Comparison of ENCODE assay signal across 12 cellular contexts in the genomic region with DNA sequence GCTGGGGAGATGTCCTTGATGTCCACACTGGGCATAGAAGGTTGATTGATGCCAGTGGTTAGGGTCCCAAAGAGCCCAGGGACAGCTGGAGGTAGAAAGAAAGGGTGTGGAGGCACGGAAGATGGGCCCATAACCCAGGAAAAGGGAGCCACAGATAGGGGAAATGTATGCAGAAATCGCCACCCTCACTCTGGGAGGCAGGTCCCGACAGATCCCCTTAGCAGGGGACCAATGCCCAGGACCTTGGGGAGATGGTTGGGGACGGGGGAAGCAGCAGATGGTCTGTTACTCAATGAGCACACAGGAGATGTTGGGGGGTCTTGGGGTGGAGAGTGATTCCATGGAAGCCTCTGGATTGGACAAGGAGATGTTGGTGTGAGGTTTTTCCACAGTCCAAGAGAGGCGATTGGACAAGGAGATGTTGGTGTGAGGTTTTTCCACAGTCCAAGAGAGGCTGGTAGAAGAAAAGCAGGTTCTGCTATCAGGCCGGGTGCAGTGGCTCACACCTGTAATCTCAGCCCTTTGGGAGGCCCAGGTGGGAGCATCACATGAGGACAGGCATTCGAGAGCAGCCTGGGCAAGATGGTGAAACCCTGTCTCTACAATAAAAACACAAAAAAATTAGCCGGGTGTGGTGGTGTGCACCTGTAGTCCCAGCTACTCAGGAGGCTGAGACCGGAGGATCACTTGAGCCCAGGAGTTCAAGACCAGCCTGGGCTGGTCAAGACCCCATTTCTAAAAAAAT. TPM values are rescaled to one million over a fixed set of nuclear protein-coding genes. Genes with fewer than 3 reads are reported as not detected.
DNase-seq lines count a peak whose midpoint lies in the region; ATAC-seq, FAIRE-seq and TF ChIP-seq lines count a peak whose summit lies in the region.
"Had no signal": no experiment of that assay in that cellular context is flagged by ENCODE, and none has a peak within 500 bp of the region (broad histone marks: within the 10 kb centered on the region; RNA-seq: fewer than 3 reads in every experiment).

No MANE protein-coding gene starts in this region.

- no peaks in the 10 kb centered on the region for H3K36me3 ChIP-seq in endothelial cell of umbilical vein (ENCODE audit: control insufficient read depth in 2 of 2, extremely low read depth in 1 of 2, insufficient read depth in 2 of 2, low read length in 2 of 2)
- H3K36me3 ChIP-seq in psoas muscle (ENCODE audit: insufficient read depth in 1 of 2, low read depth in 1 of 2) = no peaks in the 10 kb centered on the region
- no peaks in the 10 kb centered on the region for H3K36me3 ChIP-seq in H7 (replicated peaks; ENCODE audit: control insufficient read depth, insufficient read depth, low read length)

- H3K4me1 ChIP-seq in endothelial cell of umbilical vein (ENCODE audit: control insufficient read depth, extremely low read depth, insufficient read depth, low read length) (peaks cover 38% of the 10 kb centered on the region), psoas muscle (peaks cover 3% of the 10 kb centered on the region)

- POLR2A ChIA-PET in endothelial cell of umbilical vein (lab: Charles Lee) = interaction anchor here (3.9 kb wide), 1 partner anchor 14 kb away, joined by 59 read pairs; a partner anchor contains a TSS

- TF ChIP-seq CTCF in endothelial cell of umbilical vein (IDR thresholded peaks at IDR 0.05; ENCODE audit: extremely low read depth in 1 of 2, insufficient read depth in 1 of 2, low read depth in 1 of 2, low read length in 2 of 2) (no peak), psoas muscle (IDR thresholded peaks at IDR 0.05) (no peak)

- FAIRE-seq in endothelial cell of umbilical vein (lab: Jason Lieb, UNC) = no peak
- FAIRE-seq: A204.1, islet of Langerhans had no signal

- peaks cover 21% of the 10 kb centered on the region for H3K4me1 Mint-ChIP-seq in activated CD4-positive, alpha-beta T cell treated with anti-CD3 and anti-CD28 coated beads, Interleukin-2, amount 10 ng/mL, durations not matched to agents 24 days and 14 days

- intact Hi-C loops in activated CD4-positive, alpha-beta T cell treated with anti-CD3 and anti-CD28 coated beads, Interleukin-2, amount 10 ng/mL, durations not matched to agents 24 days and 14 days (cut with micrococcal nuclease) = no loop called here
- intact Hi-C loops in endothelial cell of umbilical vein (cut with micrococcal nuclease) = no loop called here
- intact Hi-C loops in psoas muscle (cut with DNase I) = no loop called here

- H3K9me3 ChIP-seq in endothelial cell of umbilical vein (replicated peaks; ENCODE audit: control insufficient read depth, insufficient read depth, low read length) (no peaks in the 10 kb centered on the region), psoas muscle (no peaks in the 10 kb centered on the region)

- no TSS peak for BruUV-seq in endothelial cell of umbilical vein (replicated peaks; lab: Mats Ljungman, UMichigan)

- H3K27me3 Mint-ChIP-seq in activated CD4-positive, alpha-beta T cell treated with anti-CD3 and anti-CD28 coated beads, Interleukin-2, amount 10 ng/mL, durations not matched to agents 24 days and 14 days = no peaks in the 10 kb centered on the region

- H3K27me3 ChIP-seq in endothelial cell of umbilical vein (ENCODE audit: control insufficient read depth in 2 of 2, insufficient read depth in 2 of 2, low read length in 2 of 2) (no peaks in the 10 kb centered on the region), psoas muscle (ENCODE audit: insufficient read depth in 3 of 3, low read length in 2 of 3) (no peaks in the 10 kb centered on the region), H7 (ENCODE audit: control insufficient read depth, insufficient read depth, low read length) (no peaks in the 10 kb centered on the region)

- H3K79me2 ChIP-seq in endothelial cell of umbilical vein (ENCODE audit: control insufficient read depth, insufficient read depth, low read length) = no peaks in the 10 kb centered on the region

- no peak overlapping the region for H3K9ac ChIP-seq in endothelial cell of umbilical vein (replicated peaks; ENCODE audit: extremely low read depth, insufficient read depth, low read length)

- DNase-seq in activated CD4-positive, alpha-beta T cell treated with anti-CD3 and anti-CD28 coated beads, Interleukin-2, amount 10 ng/mL, durations not matched to agents 24 days and 14 days = no peak
- no peak for DNase-seq in activated CD4-positive, alpha-beta T cell treated with anti-CD3 and anti-CD28 coated beads, Interleukin-2, amount 50 U/mL, for 1 hour
- no peak for DNase-seq in endothelial cell of umbilical vein (ENCODE audit: low read depth, low spot score)
- DNase-seq in psoas muscle = no peak
- no peak for DNase-seq in NCI-H2107 (lab: John Stamatoyannopoulos, UW)
- DNase-seq in H7 = no peak
- DNase-seq: caudate nucleus, OCI-M1 had no signal

- H3K4me3 Mint-ChIP-seq in activated CD4-positive, alpha-beta T cell treated with anti-CD3 and anti-CD28 coated beads, Interleukin-2, amount 10 ng/mL, durations not matched to agents 24 days and 14 days = no peak overlapping the region
- H3K4me3 Mint-ChIP-seq: stimulated activated effector memory CD8-positive, alpha-beta T cell treated with anti-CD3 and anti-CD28 coated beads, Interleukin-12 subunit alpha, Interleukin-12 subunit beta, amount 100 ng/mL, for 72 hours had no signal

- no peak overlapping the region for H3K4me2 ChIP-seq in endothelial cell of umbilical vein (ENCODE audit: insufficient read depth, low read length)

- H3K27ac ChIP-seq in endothelial cell of umbilical vein (ENCODE audit: insufficient read depth, low read depth, low read length) (peak overlapping the region; percentile 85), psoas muscle (peak overlapping the region; percentile 49)

- TF ChIP-seq POLR2A in endothelial cell of umbilical vein (IDR thresholded peaks at IDR 0.05; ENCODE audit: low read depth, low read length) = no peak

- no peak overlapping the region for H3K4me3 ChIP-seq in endothelial cell of umbilical vein (replicated peaks in 1 of 3; ENCODE audit: insufficient read depth in 1 of 3, low read depth in 1 of 3, low read length in 3 of 3)
- no peak overlapping the region for H3K4me3 ChIP-seq in psoas muscle
- no peak overlapping the region for H3K4me3 ChIP-seq in H7 (ENCODE audit: insufficient read depth, low read depth, low read length)

- no peaks in the 10 kb centered on the region for H3K9me3 Mint-ChIP-seq in activated CD4-positive, alpha-beta T cell treated with anti-CD3 and anti-CD28 coated beads, Interleukin-2, amount 10 ng/mL, durations not matched to agents 24 days and 14 days
- H3K9me3 Mint-ChIP-seq: stimulated activated effector memory CD8-positive, alpha-beta T cell treated with anti-CD3 and anti-CD28 coated beads, Interleukin-12 subunit alpha, Interleukin-12 subunit beta, amount 100 ng/mL, for 72 hours had no signal

- no peak overlapping the region for H2AFZ ChIP-seq in endothelial cell of umbilical vein (ENCODE audit: low read depth, low read length)

- dilution Hi-C loops in endothelial cell of umbilical vein (cut with MboI; ENCODE audit: extremely low pct_ligation_motif_present, low sequenced_read_pairs) = no loop called here

- ATAC-seq in psoas muscle = no peak
- ATAC-seq: stimulated activated effector memory CD8-positive, alpha-beta T cell treated with anti-CD3 and anti-CD28 coated beads, Interleukin-12 subunit alpha, Interleukin-12 subunit beta, amount 100 ng/mL, for 72 hours had no signal

- no peaks in the 10 kb centered on the region for H3K36me3 Mint-ChIP-seq in activated CD4-positive, alpha-beta T cell treated with anti-CD3 and anti-CD28 coated beads, Interleukin-2, amount 10 ng/mL, durations not matched to agents 24 days and 14 days (ENCODE audit: low read depth)
- H3K36me3 Mint-ChIP-seq: stimulated activated effector memory CD8-positive, alpha-beta T cell treated with anti-CD3 and anti-CD28 coated beads, Interleukin-12 subunit alpha, Interleukin-12 subunit beta, amount 100 ng/mL, for 72 hours had no signal

- H3K9me1 ChIP-seq in endothelial cell of umbilical vein (replicated peaks; ENCODE audit: control insufficient read depth, extremely low read depth, insufficient read depth, low read length) = no peaks in the 10 kb centered on the region

- H4K20me1 ChIP-seq in endothelial cell of umbilical vein (replicated peaks; ENCODE audit: control insufficient read depth, extremely low read depth, insufficient read depth, low read length) = no peaks in the 10 kb centered on the region

- peak overlapping the region; percentile 67 for H3K27ac Mint-ChIP-seq in activated CD4-positive, alpha-beta T cell treated with anti-CD3 and anti-CD28 coated beads, Interleukin-2, amount 10 ng/mL, durations not matched to agents 24 days and 14 days

- WGBS in psoas muscle, 3 donors = 90 to 94% (median 93%) methylated on average over 9 of the region's 9 CpGs

- CTCF ChIA-PET in endothelial cell of umbilical vein (lab: Charles Lee) = interaction anchor here (0.9 to 1.4 kb wide), 2 partner anchors 20 to 35 kb away, joined by 3 to 4 read pairs; a partner anchor contains a TSS

RNA-seq across cellular contexts. Expression of a gene that starts 7.0 kb away (rescaled TPM):
- 52.8 and 59.9 TPM in 2 replicates for total RNA-seq in activated CD4-positive, alpha-beta T cell treated with anti-CD3 and anti-CD28 coated beads, Interleukin-2, amount 10 ng/mL, durations not matched to agents 24 days and 14 days
- 42.4 and 46.1 TPM in 2 replicates for total RNA-seq in endothelial cell of umbilical vein
- 37.7 and 47.9 TPM in 2 replicates for polyA plus RNA-seq in endothelial cell of umbilical vein
- polyA plus RNA-seq in endothelial cell of umbilical vein (2011; cell fraction: cytosol; rRNA removed) = 25.7 and 37.0 TPM in 2 replicates
- polyA plus RNA-seq in endothelial cell of umbilical vein (2011; cell fraction: nucleus; rRNA removed) = 49.8 and 50.0 TPM in 2 replicates
- 19.9 and 29.5 TPM in 2 replicates for polyA plus RNA-seq in endothelial cell of umbilical vein (2012)
- 4.9 and 11.9 TPM in 2 replicates for polyA minus RNA-seq in endothelial cell of umbilical vein
- polyA minus RNA-seq in endothelial cell of umbilical vein (2011; cell fraction: cytosol; rRNA and poly(A)+ RNA removed) = 33.5 TPM
- polyA minus RNA-seq in endothelial cell of umbilical vein (2011; cell fraction: nucleus; rRNA and poly(A)+ RNA removed) = 7.4 and 13.6 TPM in 2 replicates
- 10 to 100 TPM in 3 of 4 donors, 1 to 10 TPM in 1; 8.0 to 17.9 (median 13.0) TPM for total RNA-seq in psoas muscle
- 10 to 100 TPM in 2 of 3 donors, 1 to 10 TPM in 1; 9.8 to 22.4 (median 12.8) TPM for polyA plus RNA-seq in psoas muscle
- total RNA-seq in H7 (2014; rRNA removed; shearing (Covaris generic)) = 96.6 and 97.8 TPM in 2 replicates

RNA-seq across cellular contexts. Expression of a gene that starts 13.6 kb away (rescaled TPM):
- 55.8 and 57.2 TPM in 2 replicates for total RNA-seq in activated CD4-positive, alpha-beta T cell treated with anti-CD3 and anti-CD28 coated beads, Interleukin-2, amount 10 ng/mL, durations not matched to agents 24 days and 14 days
- total RNA-seq in endothelial cell of umbilical vein (37.1 and 45.8 TPM in 2 replicates), psoas muscle (10 to 100 TPM; 27.2 to 41.5 (median 36.9) TPM)
- polyA plus RNA-seq in endothelial cell of umbilical vein (23.3 and 24.3 TPM in 2 replicates), psoas muscle (10 to 100 TPM; 28.7 to 40.5 (median 29.5) TPM)
- polyA plus RNA-seq in endothelial cell of umbilical vein (2011; cell fraction: cytosol; rRNA removed) = 19.6 and 21.4 TPM in 2 replicates
- polyA plus RNA-seq in endothelial cell of umbilical vein (2011; cell fraction: nucleus; rRNA removed) = 31.3 and 32.3 TPM in 2 replicates
- 23.6 and 26.8 TPM in 2 replicates for polyA plus RNA-seq in endothelial cell of umbilical vein (2012)
- 35.8 and 41.5 TPM in 2 replicates for polyA minus RNA-seq in endothelial cell of umbilical vein
- polyA minus RNA-seq in endothelial cell of umbilical vein (2011; cell fraction: cytosol; rRNA and poly(A)+ RNA removed) = 39.5 TPM
- 20.8 and 30.8 TPM in 2 replicates for polyA minus RNA-seq in endothelial cell of umbilical vein (2011; cell fraction: nucleus; rRNA and poly(A)+ RNA removed)
- 47.1 and 50.5 TPM in 2 replicates for total RNA-seq in H7 (2014; rRNA removed; shearing (Covaris generic))

RNA-seq across cellular contexts. Expression of a gene that starts 14.8 kb away (rescaled TPM):
- total RNA-seq in activated CD4-positive, alpha-beta T cell treated with anti-CD3 and anti-CD28 coated beads, Interleukin-2, amount 10 ng/mL, durations not matched to agents 24 days and 14 days = 1.7 and 2.6 TPM in 2 replicates
- total RNA-seq in endothelial cell of umbilical vein (0.31 and 0.48 TPM in 2 replicates), psoas muscle (1 to 10 TPM; 3.5 to 5.6 (median 3.7) TPM)
- polyA plus RNA-seq in endothelial cell of umbilical vein (0.30 and 0.32 TPM in 2 replicates), psoas muscle (10 to 100 TPM in 1 of 3 donors, 1 to 10 TPM in 2; 5.5 to 13.2 (median 5.9) TPM)
- 0.25 and 0.30 TPM in 2 replicates for polyA plus RNA-seq in endothelial cell of umbilical vein (2011; cell fraction: cytosol; rRNA removed)
- polyA plus RNA-seq in endothelial cell of umbilical vein (2011; cell fraction: nucleus; rRNA removed) = 0.99 and 1.3 TPM in 2 replicates
- polyA plus RNA-seq in endothelial cell of umbilical vein (2012) = 0.70 and 0.89 TPM in 2 replicates
- polyA minus RNA-seq in endothelial cell of umbilical vein = 0.41 TPM in 1 of 2 replicates, not detected in the other
- polyA minus RNA-seq in endothelial cell of umbilical vein (2011; cell fraction: cytosol; rRNA and poly(A)+ RNA removed) = 1.2 TPM
- 0.91 TPM in 1 of 2 replicates, not detected in the other for polyA minus RNA-seq in endothelial cell of umbilical vein (2011; cell fraction: nucleus; rRNA and poly(A)+ RNA removed)
- 0.87 and 1.6 TPM in 2 replicates for total RNA-seq in H7 (2014; rRNA removed; shearing (Covaris generic))

RNA-seq across cellular contexts. Expression of a gene that starts 20.8 kb away (rescaled TPM):
- 2.7 and 2.9 TPM in 2 replicates for total RNA-seq in activated CD4-positive, alpha-beta T cell treated with anti-CD3 and anti-CD28 coated beads, Interleukin-2, amount 10 ng/mL, durations not matched to agents 24 days and 14 days
- total RNA-seq in endothelial cell of umbilical vein = 1.5 and 4.1 TPM in 2 replicates
- 1.6 and 1.9 TPM in 2 replicates for polyA plus RNA-seq in endothelial cell of umbilical vein
- polyA plus RNA-seq in endothelial cell of umbilical vein (2011; cell fraction: cytosol; rRNA removed) = 1.4 and 1.9 TPM in 2 replicates
- polyA plus RNA-seq in endothelial cell of umbilical vein (2011; cell fraction: nucleus; rRNA removed) = 4.6 and 5.6 TPM in 2 replicates
- polyA plus RNA-seq in endothelial cell of umbilical vein (2012) = 3.3 and 3.9 TPM in 2 replicates
- polyA minus RNA-seq in endothelial cell of umbilical vein = 0.76 and 2.3 TPM in 2 replicates
- 1.0 TPM for polyA minus RNA-seq in endothelial cell of umbilical vein (2011; cell fraction: cytosol; rRNA and poly(A)+ RNA removed)
- polyA minus RNA-seq in endothelial cell of umbilical vein (2011; cell fraction: nucleus; rRNA and poly(A)+ RNA removed) = not detected in 2 replicates
- total RNA-seq in psoas muscle = not detected
- under 1 TPM in 2 of 3 donors, not detected in 1; 0.17 to 0.25 TPM for polyA plus RNA-seq in psoas muscle
- 0.11 and 1.1 TPM in 2 replicates for total RNA-seq in H7 (2014; rRNA removed; shearing (Covaris generic))
- polyA plus RNA-seq: neural cell had no signal

RNA-seq across cellular contexts. Expression of a gene that starts 35.7 kb away (rescaled TPM):
- total RNA-seq in activated CD4-positive, alpha-beta T cell treated with anti-CD3 and anti-CD28 coated beads, Interleukin-2, amount 10 ng/mL, durations not matched to agents 24 days and 14 days = 113 and 121 TPM in 2 replicates
- total RNA-seq in endothelial cell of umbilical vein (66.3 and 84.4 TPM in 2 replicates), psoas muscle (10 to 100 TPM; 15.7 to 23.6 (median 17.6) TPM)
- polyA plus RNA-seq in endothelial cell of umbilical vein (40.1 and 52.5 TPM in 2 replicates), psoas muscle (10 to 100 TPM; 16.4 to 24.8 (median 16.7) TPM)
- 30.4 and 41.3 TPM in 2 replicates for polyA plus RNA-seq in endothelial cell of umbilical vein (2011; cell fraction: cytosol; rRNA removed)
- polyA plus RNA-seq in endothelial cell of umbilical vein (2011; cell fraction: nucleus; rRNA removed) = 34.7 and 40.8 TPM in 2 replicates
- 37.8 and 44.8 TPM in 2 replicates for polyA plus RNA-seq in endothelial cell of umbilical vein (2012)
- 18.3 and 20.1 TPM in 2 replicates for polyA minus RNA-seq in endothelial cell of umbilical vein
- polyA minus RNA-seq in endothelial cell of umbilical vein (2011; cell fraction: cytosol; rRNA and poly(A)+ RNA removed) = 22.2 TPM
- polyA minus RNA-seq in endothelial cell of umbilical vein (2011; cell fraction: nucleus; rRNA and poly(A)+ RNA removed) = 9.5 and 17.6 TPM in 2 replicates
- total RNA-seq in H7 (2014; rRNA removed; shearing (Covaris generic)) = 31.5 and 35.8 TPM in 2 replicates
